Comparison of ENCODE assay signal across 1 cellular context in the genomic region with DNA sequence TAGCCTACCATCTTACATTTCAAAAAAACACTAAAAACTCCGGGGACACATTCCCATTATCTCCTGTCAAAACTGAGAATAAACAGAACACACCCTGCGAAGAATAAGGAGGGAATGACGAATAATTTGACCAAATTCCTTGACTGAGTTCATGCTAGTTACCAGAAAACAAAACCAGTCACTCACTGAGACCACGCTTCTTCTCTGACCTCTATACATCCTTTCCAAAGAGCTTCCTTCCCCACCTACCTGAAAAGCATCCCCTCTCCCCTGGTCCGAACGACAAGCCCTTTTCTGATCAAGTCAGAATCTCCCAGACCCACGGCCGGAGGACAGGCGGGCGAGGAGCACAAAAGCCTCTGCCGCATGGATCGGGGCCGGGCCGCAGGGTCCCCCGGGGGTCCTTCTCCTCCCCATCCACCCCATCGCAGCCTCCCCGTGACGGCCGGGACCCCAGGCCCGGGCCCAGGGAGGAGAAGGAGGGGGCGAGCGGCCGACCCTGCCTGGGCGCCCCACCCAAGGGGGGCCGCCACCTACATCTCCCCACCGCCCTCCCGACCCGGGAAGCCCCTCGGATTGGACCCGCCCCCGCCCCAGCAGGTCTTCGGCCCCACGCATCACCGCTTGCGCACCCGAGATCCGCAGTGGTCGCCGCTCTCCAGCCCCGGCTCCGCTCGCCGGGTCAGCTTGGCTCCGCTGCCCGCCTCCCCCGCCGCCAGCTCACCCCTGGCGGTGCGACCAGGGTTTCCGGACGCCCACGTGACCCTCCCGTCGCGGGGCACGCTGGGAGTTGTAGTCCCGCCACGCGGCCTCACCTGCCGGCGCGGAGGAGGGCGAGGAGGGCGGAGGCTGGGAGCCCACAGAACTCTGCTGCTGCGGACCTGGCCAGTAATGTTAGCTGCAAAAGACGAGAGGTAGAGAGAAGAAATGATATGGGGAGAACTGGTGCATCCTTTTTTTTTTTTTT.
TF ChIP-seq lines count a peak whose summit lies in the region.

A gene with protein sequence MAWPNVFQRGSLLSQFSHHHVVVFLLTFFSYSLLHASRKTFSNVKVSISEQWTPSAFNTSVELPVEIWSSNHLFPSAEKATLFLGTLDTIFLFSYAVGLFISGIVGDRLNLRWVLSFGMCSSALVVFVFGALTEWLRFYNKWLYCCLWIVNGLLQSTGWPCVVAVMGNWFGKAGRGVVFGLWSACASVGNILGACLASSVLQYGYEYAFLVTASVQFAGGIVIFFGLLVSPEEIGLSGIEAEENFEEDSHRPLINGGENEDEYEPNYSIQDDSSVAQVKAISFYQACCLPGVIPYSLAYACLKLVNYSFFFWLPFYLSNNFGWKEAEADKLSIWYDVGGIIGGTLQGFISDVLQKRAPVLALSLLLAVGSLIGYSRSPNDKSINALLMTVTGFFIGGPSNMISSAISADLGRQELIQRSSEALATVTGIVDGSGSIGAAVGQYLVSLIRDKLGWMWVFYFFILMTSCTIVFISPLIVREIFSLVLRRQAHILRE (minus strand): TSS at position 747 of the 967 bp plus-strand sequence. CDS start 16,004 bp downstream, outside the sequence.

TF ChIP-seq in HEK293, 187 proteins besides CTCF, POLR2A, EP300 and RAD21 (continued from another document and continues in another):
- TF ChIP-seq, protein P1, sequence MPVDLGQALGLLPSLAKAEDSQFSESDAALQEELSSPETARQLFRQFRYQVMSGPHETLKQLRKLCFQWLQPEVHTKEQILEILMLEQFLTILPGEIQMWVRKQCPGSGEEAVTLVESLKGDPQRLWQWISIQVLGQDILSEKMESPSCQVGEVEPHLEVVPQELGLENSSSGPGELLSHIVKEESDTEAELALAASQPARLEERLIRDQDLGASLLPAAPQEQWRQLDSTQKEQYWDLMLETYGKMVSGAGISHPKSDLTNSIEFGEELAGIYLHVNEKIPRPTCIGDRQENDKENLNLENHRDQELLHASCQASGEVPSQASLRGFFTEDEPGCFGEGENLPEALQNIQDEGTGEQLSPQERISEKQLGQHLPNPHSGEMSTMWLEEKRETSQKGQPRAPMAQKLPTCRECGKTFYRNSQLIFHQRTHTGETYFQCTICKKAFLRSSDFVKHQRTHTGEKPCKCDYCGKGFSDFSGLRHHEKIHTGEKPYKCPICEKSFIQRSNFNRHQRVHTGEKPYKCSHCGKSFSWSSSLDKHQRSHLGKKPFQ (tag by site-specific recombination; IDR thresholded peaks at IDR 0.05) = 0 out of 2 replicates have a peak, but pooled peaks have one; percentile 27
- TF ChIP-seq, protein P2, sequence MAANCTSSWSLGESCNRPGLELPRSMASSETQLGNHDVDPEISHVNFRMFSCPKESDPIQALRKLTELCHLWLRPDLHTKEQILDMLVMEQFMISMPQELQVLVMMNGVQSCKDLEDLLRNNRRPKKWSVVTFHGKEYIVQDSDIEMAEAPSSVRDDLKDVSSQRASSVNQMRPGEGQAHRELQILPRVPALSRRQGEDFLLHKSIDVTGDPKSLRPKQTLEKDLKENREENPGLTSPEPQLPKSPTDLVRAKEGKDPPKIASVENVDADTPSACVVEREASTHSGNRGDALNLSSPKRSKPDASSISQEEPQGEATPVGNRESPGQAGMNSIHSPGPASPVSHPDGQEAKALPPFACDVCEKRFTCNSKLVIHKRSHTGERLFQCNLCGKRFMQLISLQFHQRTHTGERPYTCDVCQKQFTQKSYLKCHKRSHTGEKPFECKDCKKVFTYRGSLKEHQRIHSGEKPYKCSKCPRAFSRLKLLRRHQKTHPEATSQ (tag by site-specific recombination; IDR thresholded peaks at IDR 0.05) = no peak
- TF ChIP-seq ZNF626 (tag by site-specific recombination; IDR thresholded peaks at IDR 0.05) (no peak), MEIS1 (CRISPR knock-in tag; IDR thresholded peaks at IDR 0.05; ENCODE audit: borderline replicate concordance) (no peak), ZNF664 (tag by site-specific recombination; IDR thresholded peaks at IDR 0.05) (no peak), ZNF747 (tag by site-specific recombination; IDR thresholded peaks at IDR 0.05) (no peak), ZNF677 (tag by site-specific recombination; IDR thresholded peaks at IDR 0.05) (no peak), ZNF792 (tag by site-specific recombination; IDR thresholded peaks at IDR 0.05) (no peak), ZNF350 (tag by site-specific recombination; IDR thresholded peaks at IDR 0.05) (no peak), GLIS2 (tag by site-specific recombination; IDR thresholded peaks at IDR 0.05) (peak; percentile 99), ZNF114 (tag by site-specific recombination; IDR thresholded peaks at IDR 0.05) (no peak), KLF9 (tag by site-specific recombination; IDR thresholded peaks at IDR 0.05; ENCODE audit: low read depth) (no peak; the same call in 1 of the 2 replicates), ZNF521 (tag by site-specific recombination; IDR thresholded peaks at IDR 0.05) (no peak), ZNF560 (tag by site-specific recombination; IDR thresholded peaks at IDR 0.05; ENCODE audit: borderline replicate concordance) (no peak), ZNF571 (tag by site-specific recombination; IDR thresholded peaks at IDR 0.05) (no peak), ZNF133 (tag by site-specific recombination; IDR thresholded peaks at IDR 0.05) (no peak), ZNF791 (tag by site-specific recombination; IDR thresholded peaks at IDR 0.05) (no peak), ZNF830 (tag by site-specific recombination; IDR thresholded peaks at IDR 0.05; ENCODE audit: low read depth) (no peak), ZNF623 (tag by site-specific recombination; IDR thresholded peaks at IDR 0.05) (no peak), ZNF394 (tag by site-specific recombination; IDR thresholded peaks at IDR 0.05; ENCODE audit: borderline replicate concordance) (no peak; the same call in 1 of the 2 replicates), ZNF214 (tag by site-specific recombination; IDR thresholded peaks at IDR 0.05; ENCODE audit: borderline replicate concordance) (no peak), ZBTB17 (tag by site-specific recombination; IDR thresholded peaks at IDR 0.05) (peak; percentile 56), ZNF202 (tag by site-specific recombination; IDR thresholded peaks at IDR 0.05; ENCODE audit: borderline replicate concordance) (no peak), GLIS1 (tag by site-specific recombination; IDR thresholded peaks at IDR 0.05) (peak; percentile 75; the same call in 1 of the 2 replicates)
- TF ChIP-seq, protein P3, sequence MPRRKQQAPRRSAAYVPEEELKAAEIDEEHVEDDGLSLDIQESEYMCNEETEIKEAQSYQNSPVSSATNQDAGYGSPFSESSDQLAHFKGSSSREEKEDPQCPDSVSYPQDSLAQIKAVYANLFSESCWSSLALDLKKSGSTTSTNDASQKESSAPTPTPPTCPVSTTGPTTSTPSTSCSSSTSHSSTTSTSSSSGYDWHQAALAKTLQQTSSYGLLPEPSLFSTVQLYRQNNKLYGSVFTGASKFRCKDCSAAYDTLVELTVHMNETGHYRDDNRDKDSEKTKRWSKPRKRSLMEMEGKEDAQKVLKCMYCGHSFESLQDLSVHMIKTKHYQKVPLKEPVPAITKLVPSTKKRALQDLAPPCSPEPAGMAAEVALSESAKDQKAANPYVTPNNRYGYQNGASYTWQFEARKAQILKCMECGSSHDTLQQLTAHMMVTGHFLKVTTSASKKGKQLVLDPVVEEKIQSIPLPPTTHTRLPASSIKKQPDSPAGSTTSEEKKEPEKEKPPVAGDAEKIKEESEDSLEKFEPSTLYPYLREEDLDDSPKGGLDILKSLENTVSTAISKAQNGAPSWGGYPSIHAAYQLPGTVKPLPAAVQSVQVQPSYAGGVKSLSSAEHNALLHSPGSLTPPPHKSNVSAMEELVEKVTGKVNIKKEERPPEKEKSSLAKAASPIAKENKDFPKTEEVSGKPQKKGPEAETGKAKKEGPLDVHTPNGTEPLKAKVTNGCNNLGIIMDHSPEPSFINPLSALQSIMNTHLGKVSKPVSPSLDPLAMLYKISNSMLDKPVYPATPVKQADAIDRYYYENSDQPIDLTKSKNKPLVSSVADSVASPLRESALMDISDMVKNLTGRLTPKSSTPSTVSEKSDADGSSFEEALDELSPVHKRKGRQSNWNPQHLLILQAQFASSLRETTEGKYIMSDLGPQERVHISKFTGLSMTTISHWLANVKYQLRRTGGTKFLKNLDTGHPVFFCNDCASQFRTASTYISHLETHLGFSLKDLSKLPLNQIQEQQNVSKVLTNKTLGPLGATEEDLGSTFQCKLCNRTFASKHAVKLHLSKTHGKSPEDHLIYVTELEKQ (tag by site-specific recombination; IDR thresholded peaks at IDR 0.05; ENCODE audit: borderline replicate concordance) = no peak
- TF ChIP-seq, protein P4, sequence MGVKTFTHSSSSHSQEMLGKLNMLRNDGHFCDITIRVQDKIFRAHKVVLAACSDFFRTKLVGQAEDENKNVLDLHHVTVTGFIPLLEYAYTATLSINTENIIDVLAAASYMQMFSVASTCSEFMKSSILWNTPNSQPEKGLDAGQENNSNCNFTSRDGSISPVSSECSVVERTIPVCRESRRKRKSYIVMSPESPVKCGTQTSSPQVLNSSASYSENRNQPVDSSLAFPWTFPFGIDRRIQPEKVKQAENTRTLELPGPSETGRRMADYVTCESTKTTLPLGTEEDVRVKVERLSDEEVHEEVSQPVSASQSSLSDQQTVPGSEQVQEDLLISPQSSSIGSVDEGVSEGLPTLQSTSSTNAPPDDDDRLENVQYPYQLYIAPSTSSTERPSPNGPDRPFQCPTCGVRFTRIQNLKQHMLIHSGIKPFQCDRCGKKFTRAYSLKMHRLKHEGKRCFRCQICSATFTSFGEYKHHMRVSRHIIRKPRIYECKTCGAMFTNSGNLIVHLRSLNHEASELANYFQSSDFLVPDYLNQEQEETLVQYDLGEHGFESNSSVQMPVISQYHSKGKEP (tag by site-specific recombination; IDR thresholded peaks at IDR 0.05) = no peak
- TF ChIP-seq, protein P5, sequence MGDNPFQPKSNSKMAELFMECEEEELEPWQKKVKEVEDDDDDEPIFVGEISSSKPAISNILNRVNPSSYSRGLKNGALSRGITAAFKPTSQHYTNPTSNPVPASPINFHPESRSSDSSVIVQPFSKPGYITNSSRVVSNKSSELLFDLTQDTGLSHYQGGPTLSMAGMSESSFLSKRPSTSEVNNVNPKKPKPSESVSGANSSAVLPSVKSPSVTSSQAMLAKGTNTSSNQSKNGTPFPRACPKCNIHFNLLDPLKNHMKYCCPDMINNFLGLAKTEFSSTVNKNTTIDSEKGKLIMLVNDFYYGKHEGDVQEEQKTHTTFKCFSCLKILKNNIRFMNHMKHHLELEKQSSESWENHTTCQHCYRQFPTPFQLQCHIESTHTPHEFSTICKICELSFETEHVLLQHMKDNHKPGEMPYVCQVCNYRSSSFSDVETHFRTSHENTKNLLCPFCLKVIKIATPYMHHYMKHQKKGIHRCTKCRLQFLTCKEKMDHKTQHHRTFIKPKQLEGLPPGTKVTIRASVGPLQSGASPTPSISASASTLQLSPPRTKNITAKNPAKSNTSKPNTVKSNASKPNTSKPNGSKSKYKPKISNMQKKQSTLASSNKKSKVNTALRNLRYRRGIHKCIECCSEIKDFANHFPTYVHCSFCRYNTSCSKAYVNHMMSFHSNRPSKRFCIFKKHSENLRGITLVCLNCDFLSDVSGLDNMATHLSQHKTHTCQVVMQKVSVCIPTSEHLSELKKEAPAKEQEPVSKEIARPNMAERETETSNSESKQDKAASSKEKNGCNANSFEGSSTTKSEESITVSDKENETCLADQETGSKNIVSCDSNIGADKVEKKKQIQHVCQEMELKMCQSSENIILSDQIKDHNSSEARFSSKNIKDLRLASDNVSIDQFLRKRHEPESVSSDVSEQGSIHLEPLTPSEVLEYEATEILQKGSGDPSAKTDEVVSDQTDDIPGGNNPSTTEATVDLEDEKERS (tag by site-specific recombination; IDR thresholded peaks at IDR 0.05) = no peak
- TF ChIP-seq, protein P6, sequence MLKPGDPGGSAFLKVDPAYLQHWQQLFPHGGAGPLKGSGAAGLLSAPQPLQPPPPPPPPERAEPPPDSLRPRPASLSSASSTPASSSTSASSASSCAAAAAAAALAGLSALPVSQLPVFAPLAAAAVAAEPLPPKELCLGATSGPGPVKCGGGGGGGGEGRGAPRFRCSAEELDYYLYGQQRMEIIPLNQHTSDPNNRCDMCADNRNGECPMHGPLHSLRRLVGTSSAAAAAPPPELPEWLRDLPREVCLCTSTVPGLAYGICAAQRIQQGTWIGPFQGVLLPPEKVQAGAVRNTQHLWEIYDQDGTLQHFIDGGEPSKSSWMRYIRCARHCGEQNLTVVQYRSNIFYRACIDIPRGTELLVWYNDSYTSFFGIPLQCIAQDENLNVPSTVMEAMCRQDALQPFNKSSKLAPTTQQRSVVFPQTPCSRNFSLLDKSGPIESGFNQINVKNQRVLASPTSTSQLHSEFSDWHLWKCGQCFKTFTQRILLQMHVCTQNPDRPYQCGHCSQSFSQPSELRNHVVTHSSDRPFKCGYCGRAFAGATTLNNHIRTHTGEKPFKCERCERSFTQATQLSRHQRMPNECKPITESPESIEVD (tag by site-specific recombination; IDR thresholded peaks at IDR 0.05) = peak; percentile 86
- TF ChIP-seq, protein P7, sequence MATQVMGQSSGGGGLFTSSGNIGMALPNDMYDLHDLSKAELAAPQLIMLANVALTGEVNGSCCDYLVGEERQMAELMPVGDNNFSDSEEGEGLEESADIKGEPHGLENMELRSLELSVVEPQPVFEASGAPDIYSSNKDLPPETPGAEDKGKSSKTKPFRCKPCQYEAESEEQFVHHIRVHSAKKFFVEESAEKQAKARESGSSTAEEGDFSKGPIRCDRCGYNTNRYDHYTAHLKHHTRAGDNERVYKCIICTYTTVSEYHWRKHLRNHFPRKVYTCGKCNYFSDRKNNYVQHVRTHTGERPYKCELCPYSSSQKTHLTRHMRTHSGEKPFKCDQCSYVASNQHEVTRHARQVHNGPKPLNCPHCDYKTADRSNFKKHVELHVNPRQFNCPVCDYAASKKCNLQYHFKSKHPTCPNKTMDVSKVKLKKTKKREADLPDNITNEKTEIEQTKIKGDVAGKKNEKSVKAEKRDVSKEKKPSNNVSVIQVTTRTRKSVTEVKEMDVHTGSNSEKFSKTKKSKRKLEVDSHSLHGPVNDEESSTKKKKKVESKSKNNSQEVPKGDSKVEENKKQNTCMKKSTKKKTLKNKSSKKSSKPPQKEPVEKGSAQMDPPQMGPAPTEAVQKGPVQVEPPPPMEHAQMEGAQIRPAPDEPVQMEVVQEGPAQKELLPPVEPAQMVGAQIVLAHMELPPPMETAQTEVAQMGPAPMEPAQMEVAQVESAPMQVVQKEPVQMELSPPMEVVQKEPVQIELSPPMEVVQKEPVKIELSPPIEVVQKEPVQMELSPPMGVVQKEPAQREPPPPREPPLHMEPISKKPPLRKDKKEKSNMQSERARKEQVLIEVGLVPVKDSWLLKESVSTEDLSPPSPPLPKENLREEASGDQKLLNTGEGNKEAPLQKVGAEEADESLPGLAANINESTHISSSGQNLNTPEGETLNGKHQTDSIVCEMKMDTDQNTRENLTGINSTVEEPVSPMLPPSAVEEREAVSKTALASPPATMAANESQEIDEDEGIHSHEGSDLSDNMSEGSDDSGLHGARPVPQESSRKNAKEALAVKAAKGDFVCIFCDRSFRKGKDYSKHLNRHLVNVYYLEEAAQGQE (tag by site-specific recombination; IDR thresholded peaks at IDR 0.05) = no peak; the same call in 1 of the 2 replicates
- TF ChIP-seq, protein P8, sequence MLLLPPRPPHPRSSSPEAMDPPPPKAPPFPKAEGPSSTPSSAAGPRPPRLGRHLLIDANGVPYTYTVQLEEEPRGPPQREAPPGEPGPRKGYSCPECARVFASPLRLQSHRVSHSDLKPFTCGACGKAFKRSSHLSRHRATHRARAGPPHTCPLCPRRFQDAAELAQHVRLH (tag by site-specific recombination; IDR thresholded peaks at IDR 0.05) = peak; percentile 92
- TF ChIP-seq, protein P9, sequence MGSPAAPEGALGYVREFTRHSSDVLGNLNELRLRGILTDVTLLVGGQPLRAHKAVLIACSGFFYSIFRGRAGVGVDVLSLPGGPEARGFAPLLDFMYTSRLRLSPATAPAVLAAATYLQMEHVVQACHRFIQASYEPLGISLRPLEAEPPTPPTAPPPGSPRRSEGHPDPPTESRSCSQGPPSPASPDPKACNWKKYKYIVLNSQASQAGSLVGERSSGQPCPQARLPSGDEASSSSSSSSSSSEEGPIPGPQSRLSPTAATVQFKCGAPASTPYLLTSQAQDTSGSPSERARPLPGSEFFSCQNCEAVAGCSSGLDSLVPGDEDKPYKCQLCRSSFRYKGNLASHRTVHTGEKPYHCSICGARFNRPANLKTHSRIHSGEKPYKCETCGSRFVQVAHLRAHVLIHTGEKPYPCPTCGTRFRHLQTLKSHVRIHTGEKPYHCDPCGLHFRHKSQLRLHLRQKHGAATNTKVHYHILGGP (tag by site-specific recombination; IDR thresholded peaks at IDR 0.05) = no peak
